Comparison of ENCODE assay signal across 9 cellular contexts in the genomic region with DNA sequence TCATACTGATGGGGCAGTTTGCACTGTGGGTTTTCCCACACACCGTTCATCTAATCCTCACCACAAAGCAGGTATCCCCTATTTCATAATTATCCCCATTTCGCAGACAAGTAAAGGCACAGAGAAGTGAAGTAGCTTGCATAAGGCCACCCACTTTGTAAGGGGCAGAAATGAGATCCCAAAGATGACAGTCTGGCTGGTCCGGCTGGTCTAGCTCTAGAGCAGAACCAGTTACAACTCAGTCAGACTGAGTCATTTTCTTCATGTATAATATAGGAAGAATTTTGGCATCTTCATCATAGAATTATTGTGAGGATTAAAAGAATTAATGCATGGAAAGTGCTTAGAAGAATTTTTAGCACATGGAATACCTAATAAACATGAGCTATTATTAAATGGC. TPM values are rescaled to one million over a fixed set of nuclear protein-coding genes. Genes with fewer than 3 reads are reported as not detected.
"Had no signal": no experiment of that assay in that cellular context is flagged by ENCODE, and none has a peak within 500 bp of the region (broad histone marks: within the 10 kb centered on the region; RNA-seq: fewer than 3 reads in every experiment).

No MANE protein-coding gene starts in this region.

- H3K4me2 ChIP-seq: GM23338 had no signal

- H3K4me3 Mint-ChIP-seq: GM23338, H9, IgD-negative memory B cell had no signal

- H3K27me3 Mint-ChIP-seq: IgD-negative memory B cell had no signal

- H3K9me3 Mint-ChIP-seq: GM23338, H9, IgD-negative memory B cell had no signal

- DNase-seq: H9, HCEC 1CT had no signal

- H3K4me3 ChIP-seq: GM23338 had no signal

- H3K27ac ChIP-seq: HL-60 had no signal

- ATAC-seq: HepG2 had no signal

- H3K4me1 Mint-ChIP-seq: IgD-negative memory B cell had no signal

- H2AFZ ChIP-seq: GM23338 had no signal

- FAIRE-seq: H1, H54, HepG2 had no signal

- H3K27ac Mint-ChIP-seq: GM23338, H9, IgD-negative memory B cell had no signal

RNA-seq across cellular contexts. Expression of gene RBP1, which starts 10.6 kb away (rescaled TPM):
- total RNA-seq: HT1080 had no signal
- polyA plus RNA-seq: IgD-negative memory B cell had no signal

RNA-seq across cellular contexts. Expression of gene RBP2, which starts 52.6 kb away (rescaled TPM):
- total RNA-seq: GM23338, H1, H9, HT1080 had no signal
- polyA plus RNA-seq: GM23338, H1, IgD-negative memory B cell had no signal
